Comparison of ENCODE assay signal across 8 cellular contexts in the genomic region with DNA sequence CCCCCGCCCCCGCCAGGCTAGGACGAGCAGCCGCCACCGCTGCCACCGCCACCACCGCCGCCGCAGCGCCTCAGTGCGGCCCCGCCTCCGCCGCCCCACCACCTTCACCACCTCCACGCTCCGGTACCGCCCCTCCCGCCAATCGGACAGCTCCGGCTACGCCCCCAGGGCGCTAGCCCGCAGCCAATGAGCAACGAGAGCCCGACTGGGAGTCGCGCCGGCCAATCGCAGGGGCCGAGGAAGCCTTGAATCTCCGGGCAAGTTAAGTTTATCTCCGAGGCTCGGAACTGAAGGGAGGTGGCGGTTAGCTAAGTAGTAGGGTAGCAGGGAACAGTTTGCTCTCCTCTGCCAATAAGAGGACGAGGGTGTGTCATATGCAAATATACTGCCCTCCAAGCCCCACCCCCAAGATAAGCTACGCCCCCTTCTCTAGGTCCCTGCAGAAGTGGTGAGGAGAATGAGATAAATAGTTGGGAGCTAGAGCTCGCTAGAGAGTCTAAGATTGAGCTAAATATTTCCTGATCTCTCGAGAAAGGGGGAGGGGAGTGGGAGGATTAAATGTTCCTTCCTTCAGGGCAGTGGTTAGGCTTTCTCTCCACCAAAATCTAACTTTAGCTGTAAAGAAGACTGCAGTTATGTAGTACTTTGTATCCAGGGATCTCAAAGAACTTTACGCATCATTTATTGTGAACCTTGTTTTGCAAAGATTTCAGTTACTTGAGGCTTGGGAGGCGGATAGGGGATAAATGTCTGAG. TPM values are rescaled to one million over a fixed set of nuclear protein-coding genes. Genes with fewer than 3 reads are reported as not detected.
A peak's percentile ranks its signal among the peaks of the same experiment; 100 is the strongest.
DNase-seq lines count a peak whose midpoint lies in the region; ATAC-seq and TF ChIP-seq lines count a peak whose summit lies in the region.

SESN3 (minus strand) TSS at position 77 of the 755 bp plus-strand sequence. CDS start 342 bp downstream, outside the sequence.

- no peaks in the 10 kb centered on the region for H3K9me3 Mint-ChIP-seq in activated T-helper 2 cell treated with anti-CD3 and anti-CD28 coated beads, Interferon-gamma antibody, Interleukin-2, Interleukin-4, amounts not matched to agents 10 μg/mL and 5 μg/mL and 100 μg/mL, durations not matched to agents 14 hours and 24 hours and 36 hours
- no peaks in the 10 kb centered on the region for H3K9me3 Mint-ChIP-seq in naive thymus-derived CD8-positive, alpha-beta T cell
- peaks cover 0 to 2% of the 10 kb centered on the region in 2 donors for H3K9me3 Mint-ChIP-seq in stimulated activated naive B cell treated with anti-CD40 and anti-IgM and Interleukin-4, amounts not matched to agents 10 μg/mL and 1 μg/mL and 100 μg/mL, for 72 hours

- TF ChIP-seq POLR2A in Raji (IDR thresholded peaks at IDR 0.05; ENCODE audit: insufficient read depth, low read depth, low read length): peak; percentile 62

- intact Hi-C loops in activated T-helper 2 cell treated with anti-CD3 and anti-CD28 coated beads, Interferon-gamma antibody, Interleukin-2, Interleukin-4, amounts not matched to agents 10 μg/mL and 5 μg/mL and 100 μg/mL, durations not matched to agents 14 hours and 24 hours and 36 hours (cut with micrococcal nuclease): loop anchor here (1.0 to 10.0 kb wide), 10 partner anchors 23 to 1161 kb away; partner anchors contain the start of genes CWC15, ENDOD1, FAM76B and JRKL

- peaks cover 38% of the 10 kb centered on the region for H3K4me1 Mint-ChIP-seq in activated T-helper 2 cell treated with anti-CD3 and anti-CD28 coated beads, Interferon-gamma antibody, Interleukin-2, Interleukin-4, amounts not matched to agents 10 μg/mL and 5 μg/mL and 100 μg/mL, durations not matched to agents 14 hours and 24 hours and 36 hours (ENCODE audit: low read depth)
- peaks cover 8 to 65% (median 32%) of the 10 kb centered on the region in 4 donors for H3K4me1 Mint-ChIP-seq in naive thymus-derived CD8-positive, alpha-beta T cell
- peaks cover 12 to 25% of the 10 kb centered on the region in 2 donors for H3K4me1 Mint-ChIP-seq in stimulated activated naive B cell treated with anti-CD40 and anti-IgM and Interleukin-4, amounts not matched to agents 10 μg/mL and 1 μg/mL and 100 μg/mL, for 72 hours

- DNase-seq in EH (ENCODE audit: low read depth) (peak; percentile 93), H4 (ENCODE audit: low spot score) (peak; percentile 99), LoVo (ENCODE audit: low spot score) (peak; percentile 97), fibroblast of peridontal ligament (ENCODE audit: extremely low read depth) (peak; percentile 99)
- DNase-seq in activated T-helper 2 cell treated with anti-CD3 and anti-CD28 coated beads, Interferon-gamma antibody, Interleukin-2, Interleukin-4, amounts not matched to agents 10 μg/mL and 5 μg/mL and 100 μg/mL, durations not matched to agents 14 hours and 24 hours and 36 hours (ENCODE audit: low spot score): peak; percentile 99
- peak; percentile 94 to 99 (median 99) for DNase-seq in naive thymus-derived CD8-positive, alpha-beta T cell
- peak; percentile 99 for DNase-seq in stimulated activated naive B cell treated with anti-CD40 and anti-IgM and Interleukin-4, amounts not matched to agents 10 μg/mL and 1 μg/mL and 100 μg/mL, for 72 hours

- ATAC-seq in naive thymus-derived CD8-positive, alpha-beta T cell: peak; percentile 88 to 91
- ATAC-seq in stimulated activated naive B cell treated with anti-CD40 and anti-IgM and Interleukin-4, amounts not matched to agents 10 μg/mL and 1 μg/mL and 100 μg/mL, for 72 hours (replicated peaks): peak; percentile 87 to 90

- peaks cover 17% of the 10 kb centered on the region for H3K36me3 Mint-ChIP-seq in activated T-helper 2 cell treated with anti-CD3 and anti-CD28 coated beads, Interferon-gamma antibody, Interleukin-2, Interleukin-4, amounts not matched to agents 10 μg/mL and 5 μg/mL and 100 μg/mL, durations not matched to agents 14 hours and 24 hours and 36 hours (ENCODE audit: low read depth)
- no peaks in the 10 kb centered on the region for H3K36me3 Mint-ChIP-seq in naive thymus-derived CD8-positive, alpha-beta T cell
- H3K36me3 Mint-ChIP-seq in stimulated activated naive B cell treated with anti-CD40 and anti-IgM and Interleukin-4, amounts not matched to agents 10 μg/mL and 1 μg/mL and 100 μg/mL, for 72 hours: peaks cover under 1 to 3% of the 10 kb centered on the region in 2 donors

- POLR2A ChIA-PET in naive thymus-derived CD8-positive, alpha-beta T cell (lab: Charles Lee): interaction anchor here (0.5 to 5.1 kb wide), 26 partner anchors 8 to 1490 kb away, joined by 3 to 71 read pairs (median 6); partner anchors contain the start of genes C11orf54, CEP57, ENDOD1 and FAM76B

- peak within 1 kb of the TSS; percentile 92 for H3K4me3 Mint-ChIP-seq in activated T-helper 2 cell treated with anti-CD3 and anti-CD28 coated beads, Interferon-gamma antibody, Interleukin-2, Interleukin-4, amounts not matched to agents 10 μg/mL and 5 μg/mL and 100 μg/mL, durations not matched to agents 14 hours and 24 hours and 36 hours (ENCODE audit: low read depth)
- H3K4me3 Mint-ChIP-seq in naive thymus-derived CD8-positive, alpha-beta T cell: peak within 1 kb of the TSS in 8 of 10 donors; percentile 89 to 98 (median 94)
- H3K4me3 Mint-ChIP-seq in stimulated activated naive B cell treated with anti-CD40 and anti-IgM and Interleukin-4, amounts not matched to agents 10 μg/mL and 1 μg/mL and 100 μg/mL, for 72 hours: no peak within 1 kb of the TSS

- H3K27me3 Mint-ChIP-seq in activated T-helper 2 cell treated with anti-CD3 and anti-CD28 coated beads, Interferon-gamma antibody, Interleukin-2, Interleukin-4, amounts not matched to agents 10 μg/mL and 5 μg/mL and 100 μg/mL, durations not matched to agents 14 hours and 24 hours and 36 hours (ENCODE audit: low read depth): peaks cover 4% of the 10 kb centered on the region
- H3K27me3 Mint-ChIP-seq in naive thymus-derived CD8-positive, alpha-beta T cell: no peaks in the 10 kb centered on the region
- H3K27me3 Mint-ChIP-seq in stimulated activated naive B cell treated with anti-CD40 and anti-IgM and Interleukin-4, amounts not matched to agents 10 μg/mL and 1 μg/mL and 100 μg/mL, for 72 hours: no peaks in the 10 kb centered on the region

- H3K27ac Mint-ChIP-seq in activated T-helper 2 cell treated with anti-CD3 and anti-CD28 coated beads, Interferon-gamma antibody, Interleukin-2, Interleukin-4, amounts not matched to agents 10 μg/mL and 5 μg/mL and 100 μg/mL, durations not matched to agents 14 hours and 24 hours and 36 hours: peak within 1 kb of the TSS; percentile 77
- H3K27ac Mint-ChIP-seq in naive thymus-derived CD8-positive, alpha-beta T cell: peak within 1 kb of the TSS; percentile 66 to 95 (median 86)
- peak within 1 kb of the TSS; percentile 94 for H3K27ac Mint-ChIP-seq in stimulated activated naive B cell treated with anti-CD40 and anti-IgM and Interleukin-4, amounts not matched to agents 10 μg/mL and 1 μg/mL and 100 μg/mL, for 72 hours

RNA-seq across cellular contexts. Expression of gene SESN3, which starts in this region (rescaled TPM):
- total RNA-seq in H4 (2014; rRNA removed; shearing (Covaris generic)): 6.2 and 10.6 TPM in 2 replicates
- total RNA-seq in activated T-helper 2 cell treated with anti-CD3 and anti-CD28 coated beads, Interferon-gamma antibody, Interleukin-2, Interleukin-4, amounts not matched to agents 10 μg/mL and 5 μg/mL and 100 μg/mL, durations not matched to agents 14 hours and 24 hours and 36 hours: 73.2 and 74.9 TPM in 2 replicates
- 10 to 100 TPM; 85.4 to 86.2 TPM for total RNA-seq in naive thymus-derived CD8-positive, alpha-beta T cell
- 1 to 10 TPM; 1.3 to 1.8 (median 1.7) TPM for polyA plus RNA-seq in naive thymus-derived CD8-positive, alpha-beta T cell

Comparison
In these comparisons a context has a peak if more than half of its experiments do, and no peak if none do; other contexts are left out.
1. Peak in every context shown above with its lines: DNase-seq and ATAC-seq.
2. H3K4me3 Mint-ChIP-seq: peak in activated T-helper 2 cell treated with anti-CD3 and anti-CD28 coated beads, Interferon-gamma antibody, Interleukin-2, Interleukin-4, amounts not matched to agents 10 μg/mL and 5 μg/mL and 100 μg/mL, durations not matched to agents 14 hours and 24 hours and 36 hours (single experiment) and naive thymus-derived CD8-positive, alpha-beta T cell (8 of 10); none in stimulated activated naive B cell treated with anti-CD40 and anti-IgM and Interleukin-4, amounts not matched to agents 10 μg/mL and 1 μg/mL and 100 μg/mL, for 72 hours (0 of 2).